ENCODE assay signal across 26 cellular contexts in the genomic region with DNA sequence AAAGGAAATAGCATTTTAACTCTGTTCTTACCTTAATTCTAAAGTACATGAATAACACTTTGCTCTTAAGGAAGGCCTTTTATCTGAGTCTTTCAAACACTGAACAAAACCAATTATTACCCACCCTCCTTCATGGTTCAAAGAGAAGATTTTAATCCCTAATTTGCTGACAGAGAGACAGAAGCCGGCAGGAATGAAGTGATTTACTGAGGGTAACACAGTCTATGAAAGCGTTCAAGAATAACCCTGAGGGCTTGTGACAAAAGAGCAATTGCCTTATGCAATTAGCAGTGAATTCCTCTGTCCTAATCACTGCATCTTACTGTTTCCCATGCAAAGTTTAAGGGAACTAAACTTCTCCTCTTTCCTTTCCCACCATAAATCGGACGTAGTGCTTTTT.
A peak's percentile ranks its signal among the peaks of the same experiment; 100 is the strongest.
DNase-seq lines count a peak whose midpoint lies in the region; ATAC-seq and TF ChIP-seq lines count a peak whose summit lies in the region.
"Had no signal": no experiment of that assay in that cellular context is flagged by ENCODE, and none has a peak within 500 bp of the region (broad histone marks: within the 10 kb centered on the region; RNA-seq: fewer than 3 reads in every experiment).

No MANE protein-coding gene starts in this region.

- no CpG with 5 or more reads among the region's 4 CpGs for WGBS in neuronal stem cell (ENCODE audit: extremely low coverage in 2 of 2, insufficient read length in 2 of 2, insufficient replicate concordance in 1 of 2), 2 donors
- WGBS in sigmoid colon, 2 donors: 63 to 67% methylated on average over 4 of the region's 4 CpGs

- no peak overlapping the region for H3K23ac ChIP-seq in neuronal stem cell (ENCODE audit: low read depth, low read length, poor library complexity)

- no peak overlapping the region for H3K4me3 ChIP-seq in A673 (ENCODE audit: low read depth, low read length, poor library complexity, severe bottlenecking)
- H3K4me3 ChIP-seq in fibroblast of villous mesenchyme (ENCODE audit: low read depth, low read length): no peak overlapping the region
- no peak overlapping the region for H3K4me3 ChIP-seq in neuronal stem cell (ENCODE audit: low read length in 2 of 2)
- no peak overlapping the region for H3K4me3 ChIP-seq in sigmoid colon
- H3K4me3 ChIP-seq: GM12878, GM23248, PC-9, SJSA1 had no signal

- TF ChIP-seq POLR2A in sigmoid colon (IDR thresholded peaks at IDR 0.05): no peak

- H3K18ac ChIP-seq in neuronal stem cell (ENCODE audit: low read length): no peak overlapping the region

- H3K4me1 Mint-ChIP-seq in activated CD4-positive, alpha-beta T cell treated with anti-CD3 and anti-CD28 coated beads, Interleukin-2, amount 10 ng/mL, durations not matched to agents 7 days and 5 days: no peaks in the 10 kb centered on the region

- DNase-seq in A673 (ENCODE audit: low spot score) (peak; percentile 71), NCI-H2227 (lab: John Stamatoyannopoulos, UW; ENCODE audit: unreplicated experiment) (peak; percentile 60), fibroblast of villous mesenchyme (ENCODE audit: low read depth) (peak; percentile 48), neuronal stem cell (ENCODE audit: low spot score) (peak; percentile 45), sigmoid colon (no peak)
- no peak for DNase-seq in activated CD4-positive, alpha-beta T cell treated with anti-CD3 and anti-CD28 coated beads, Interleukin-2, amount 10 ng/mL, durations not matched to agents 7 days and 5 days
- DNase-seq: C1 segment of cervical spinal cord; Caco-2; CD4-positive, alpha-beta memory T cell; EL; GDM1; GM23248; H7; KBM-7; NCI-H1048; NCI-H1694; NCI-H2029 treated with DMSO at 0.1 percent for 48 hours; NCI-H2171; NCI-H524; NCI-H774; PC-9; Right ventricle myocardium superior; RPMI8226 had no signal

- no peak overlapping the region for H2BK15ac ChIP-seq in neuronal stem cell (ENCODE audit: low read length)

- BruUV-seq in A673 (replicated peaks; lab: Mats Ljungman, UMichigan): no TSS peak

- intact Hi-C loops in A673 (cut with micrococcal nuclease; ENCODE audit: unreplicated experiment): no loop called here
- intact Hi-C loops in sigmoid colon (cut with DNase I): no loop called here

- H2BK12ac ChIP-seq in neuronal stem cell (ENCODE audit: low read length): no peak overlapping the region

- H3K9me3 ChIP-seq in A673 (ENCODE audit: low read depth, low read length, poor library complexity, severe bottlenecking) (no peaks in the 10 kb centered on the region), neuronal stem cell (replicated peaks in 1 of 2; ENCODE audit: control insufficient read depth in 2 of 2, insufficient read depth in 1 of 2, low read depth in 1 of 2, low read length in 2 of 2) (peaks cover 0 to 2% of the 10 kb centered on the region in 2 donors), sigmoid colon (no peaks in the 10 kb centered on the region)
- H3K9me3 ChIP-seq: Caco-2, SJSA1 had no signal

- no peak for ATAC-seq in HG03045 (IDR thresholded peaks at IDR 0.05; ENCODE audit: unreplicated experiment)
- ATAC-seq: GM12878 had no signal

- no peak overlapping the region for H3K27ac ChIP-seq in A673 (ENCODE audit: low read depth, low read length, poor library complexity, severe bottlenecking)
- peak overlapping the region; percentile 61 for H3K27ac ChIP-seq in neuronal stem cell (replicated peaks; ENCODE audit: low read length)
- no peak overlapping the region for H3K27ac ChIP-seq in sigmoid colon
- H3K27ac ChIP-seq: GM23248, PC-9, SJSA1 had no signal

- H3K36me3 Mint-ChIP-seq in activated CD4-positive, alpha-beta T cell treated with anti-CD3 and anti-CD28 coated beads, Interleukin-2, amount 10 ng/mL, durations not matched to agents 7 days and 5 days (ENCODE audit: low read depth): no peaks in the 10 kb centered on the region

- peaks cover 4% of the 10 kb centered on the region for H3K27me3 ChIP-seq in A673 (replicated peaks; ENCODE audit: insufficient read depth, low read depth, low read length, poor library complexity)
- no peaks in the 10 kb centered on the region for H3K27me3 ChIP-seq in neuronal stem cell (ENCODE audit: control insufficient read depth in 3 of 3, insufficient read depth in 3 of 3, low read depth in 1 of 3, low read length in 3 of 3)
- H3K27me3 ChIP-seq in sigmoid colon: no peaks in the 10 kb centered on the region
- H3K27me3 ChIP-seq: SJSA1 had no signal

- no peak overlapping the region for H4K8ac ChIP-seq in neuronal stem cell (ENCODE audit: low read depth, low read length)

- H2AK5ac ChIP-seq in neuronal stem cell (ENCODE audit: low read depth, low read length): no peak overlapping the region

- H3K36me3 ChIP-seq in A673 (ENCODE audit: insufficient read depth, low read length, poor library complexity, severe bottlenecking) (no peaks in the 10 kb centered on the region), neuronal stem cell (replicated peaks in 1 of 2; ENCODE audit: control insufficient read depth in 2 of 2, insufficient read depth in 2 of 2, low read length in 2 of 2) (no peaks in the 10 kb centered on the region), sigmoid colon (no peaks in the 10 kb centered on the region)
- H3K36me3 ChIP-seq: SJSA1 had no signal

- TF ChIP-seq CTCF in A673 (conservative IDR thresholded peaks at IDR 0.05; ENCODE audit: low read depth, low read length) (no peak), fibroblast of villous mesenchyme (IDR thresholded peaks at IDR 0.05; ENCODE audit: insufficient read depth, low read depth, low read length) (no peak), sigmoid colon (IDR thresholded peaks at IDR 0.05) (no peak)

- H2BK5ac ChIP-seq in neuronal stem cell (ENCODE audit: low read length): no peak overlapping the region

- H3K27me3 Mint-ChIP-seq in activated CD4-positive, alpha-beta T cell treated with anti-CD3 and anti-CD28 coated beads, Interleukin-2, amount 10 ng/mL, durations not matched to agents 7 days and 5 days: no peaks in the 10 kb centered on the region

- H3K4me1 ChIP-seq in A673 (ENCODE audit: insufficient read depth, low read length, poor library complexity, severe bottlenecking): peaks cover 8% of the 10 kb centered on the region
- H3K4me1 ChIP-seq in neuronal stem cell (ENCODE audit: control insufficient read depth in 2 of 2, insufficient read depth in 1 of 2, low read depth in 1 of 2, low read length in 2 of 2): peaks cover 0 to 7% of the 10 kb centered on the region in 2 donors
- peaks cover 0 to 10% (median 7%) of the 10 kb centered on the region in 4 donors for H3K4me1 ChIP-seq in sigmoid colon
- H3K4me1 ChIP-seq: Caco-2, SJSA1 had no signal

- H3K9me3 Mint-ChIP-seq in activated CD4-positive, alpha-beta T cell treated with anti-CD3 and anti-CD28 coated beads, Interleukin-2, amount 10 ng/mL, durations not matched to agents 7 days and 5 days: peaks cover 3% of the 10 kb centered on the region

- H2BK120ac ChIP-seq in neuronal stem cell (ENCODE audit: low read depth, low read length): no peak overlapping the region

- no peak overlapping the region for H3K9ac ChIP-seq in neuronal stem cell (ENCODE audit: low read depth, low read length, poor library complexity)
- H3K9ac ChIP-seq: GM23248 had no signal

- no peak for TF ChIP-seq EP300 in sigmoid colon (IDR thresholded peaks at IDR 0.05)

- no peaks in the 10 kb centered on the region for H3K79me1 ChIP-seq in neuronal stem cell (ENCODE audit: low read depth, low read length)

- no peak overlapping the region for H3K14ac ChIP-seq in neuronal stem cell (ENCODE audit: low read length)

- H3K4me3 Mint-ChIP-seq in activated CD4-positive, alpha-beta T cell treated with anti-CD3 and anti-CD28 coated beads, Interleukin-2, amount 10 ng/mL, durations not matched to agents 7 days and 5 days: no peak overlapping the region
- H3K4me3 Mint-ChIP-seq: CD4-positive, alpha-beta memory T cell had no signal

- no peak overlapping the region for H3K4me2 ChIP-seq in neuronal stem cell (ENCODE audit: insufficient read depth, low read length, poor library complexity, severe bottlenecking)
- H3K4me2 ChIP-seq: PC-9 had no signal

- H3K4ac ChIP-seq in neuronal stem cell (ENCODE audit: low read length): no peak overlapping the region

- H2AFZ ChIP-seq in neuronal stem cell (ENCODE audit: low read length): no peak overlapping the region
- H2AFZ ChIP-seq: GM23248, PC-9 had no signal

- CTCF ChIA-PET in A673 (lab: Charles Lee): no interaction called here
- CTCF ChIA-PET in activated CD4-positive, alpha-beta T cell treated with anti-CD3 and anti-CD28 coated beads, Interleukin-2, amount 10 ng/mL, durations not matched to agents 7 days and 5 days (lab: Charles Lee): no interaction called here

- H4K91ac ChIP-seq in neuronal stem cell (ENCODE audit: low read depth, low read length, poor library complexity): no peak overlapping the region

- POLR2A ChIA-PET in A673 (lab: Charles Lee; ENCODE audit: low non-redundant PET): no interaction called here
- POLR2A ChIA-PET in activated CD4-positive, alpha-beta T cell treated with anti-CD3 and anti-CD28 coated beads, Interleukin-2, amount 10 ng/mL, durations not matched to agents 7 days and 5 days (lab: Charles Lee): no interaction called here

- H3K27ac Mint-ChIP-seq in activated CD4-positive, alpha-beta T cell treated with anti-CD3 and anti-CD28 coated beads, Interleukin-2, amount 10 ng/mL, durations not matched to agents 7 days and 5 days: no peak overlapping the region
- H3K27ac Mint-ChIP-seq: CD4-positive, alpha-beta memory T cell had no signal

Comparison
In these comparisons a context has a peak if more than half of its experiments do, and no peak if none do; other contexts are left out.
1. DNase-seq: peak in A673 (single experiment), NCI-H2227 (single experiment), fibroblast of villous mesenchyme (single experiment) and neuronal stem cell (single experiment); none in activated CD4-positive, alpha-beta T cell treated with anti-CD3 and anti-CD28 coated beads, Interleukin-2, amount 10 ng/mL, durations not matched to agents 7 days and 5 days (single experiment) and sigmoid colon (single experiment).